ENCODE assay signal across 22 cellular contexts in the genomic region with DNA sequence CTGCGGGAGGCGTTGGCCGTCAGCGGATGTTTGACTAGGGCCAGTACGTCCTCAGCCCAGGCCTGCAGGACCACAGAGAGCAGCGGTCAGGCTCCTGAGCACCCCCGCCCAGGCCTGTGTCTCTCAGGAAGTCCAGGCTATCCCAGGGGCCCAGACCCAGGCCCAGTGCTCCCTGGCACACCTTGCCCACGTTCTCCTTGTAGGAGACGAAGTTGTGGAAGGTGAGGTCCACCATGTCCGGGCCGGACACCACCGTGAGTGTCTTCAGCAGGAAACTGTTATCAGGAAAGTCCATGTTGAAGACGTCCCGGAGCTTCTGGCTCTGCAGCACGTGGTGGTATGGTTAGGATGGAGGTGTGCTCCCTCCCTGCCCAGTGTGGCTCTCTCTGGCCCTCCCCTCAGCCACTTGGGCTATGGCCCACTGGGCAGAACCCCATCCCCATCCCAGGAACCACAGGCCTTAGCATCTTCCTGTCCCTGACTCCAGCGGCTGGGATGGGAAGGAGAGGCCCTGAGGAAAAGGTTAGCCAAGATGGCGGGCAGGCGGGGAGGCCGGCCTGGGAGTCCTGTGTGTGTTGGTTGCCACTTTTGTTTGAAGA. TPM values are rescaled to one million over a fixed set of nuclear protein-coding genes. Genes with fewer than 3 reads are reported as not detected.
"Had no signal": no experiment of that assay in that cellular context is flagged by ENCODE, and none has a peak within 500 bp of the region (broad histone marks: within the 10 kb centered on the region; RNA-seq: fewer than 3 reads in every experiment).

No MANE protein-coding gene starts in this region.

- DNase-seq: activated B cell treated with CpG ODN at 0.5 μM for 24 hours; activated CD4-positive, alpha-beta T cell treated with anti-CD3 and anti-CD28 coated beads for 48 hours; activated CD8-positive, alpha-beta T cell treated with anti-CD3 and anti-CD28 coated beads for 36 hours; activated naive CD4-positive, alpha-beta T cell treated with anti-CD3 and anti-CD28 coated beads, Interleukin-2, amount 50 U/mL, for 16 hours; activated T-cell treated with anti-CD3 and anti-CD28 coated beads, Interleukin-2, amount 50 U/mL, for 4 hours; cerebellar nuclear complex; effector CD8-positive, alpha-beta T cell; gastrocnemius medialis; left ventricle myocardium inferior; natural killer cell; stimulated activated CD4-positive, alpha-beta T cell treated with anti-CD3 and anti-CD28 coated beads, Interleukin-2, amount 100 ng/mL, for 24 hours; T-cell; T-helper 9 cell; uterus had no signal

- H3K27ac ChIP-seq: ascending aorta, breast epithelium, gastrocnemius medialis, tibial nerve, uterus had no signal

- H3K4me1 ChIP-seq: ascending aorta, breast epithelium, gastrocnemius medialis, tibial nerve, uterus had no signal

- H3K4me3 ChIP-seq: ascending aorta, breast epithelium, gastrocnemius medialis, tibial nerve, uterus had no signal

- H3K36me3 ChIP-seq: ascending aorta, breast epithelium, gastrocnemius medialis, left ventricle myocardium inferior, uterus had no signal

- H3K9me3 ChIP-seq: ascending aorta, breast epithelium, gastrocnemius medialis, uterus had no signal

- H3K27me3 ChIP-seq: ascending aorta, breast epithelium, uterus had no signal

RNA-seq across cellular contexts. Expression of gene ANKRD63, which starts 19.5 kb away (rescaled TPM):
- total RNA-seq: activated B cell treated with CpG ODN at 0.5 μM for 24 hours; activated CD8-positive, alpha-beta T cell treated with anti-CD3 and anti-CD28 coated beads for 36 hours; activated T-cell treated with anti-CD3 and anti-CD28 coated beads, Interleukin-2, amount 50 U/mL, for 4 hours; ascending aorta; breast epithelium; esophagus mucosa; gastrocnemius medialis; kidney epithelial cell; left ventricle myocardium inferior; mesenteric fat pad; natural killer cell; omental fat pad; progenitor cell of endocrine pancreas; tibial nerve had no signal

RNA-seq across cellular contexts. Expression of gene PHGR1, which starts 48.4 kb away (rescaled TPM):
- total RNA-seq: activated B cell treated with CpG ODN at 0.5 μM for 24 hours; activated CD8-positive, alpha-beta T cell treated with anti-CD3 and anti-CD28 coated beads for 36 hours; ascending aorta; esophagus mucosa; kidney epithelial cell; left ventricle myocardium inferior; natural killer cell; omental fat pad; tibial nerve had no signal
